Comparison of ENCODE assay signal across 8 cellular contexts in the genomic region with DNA sequence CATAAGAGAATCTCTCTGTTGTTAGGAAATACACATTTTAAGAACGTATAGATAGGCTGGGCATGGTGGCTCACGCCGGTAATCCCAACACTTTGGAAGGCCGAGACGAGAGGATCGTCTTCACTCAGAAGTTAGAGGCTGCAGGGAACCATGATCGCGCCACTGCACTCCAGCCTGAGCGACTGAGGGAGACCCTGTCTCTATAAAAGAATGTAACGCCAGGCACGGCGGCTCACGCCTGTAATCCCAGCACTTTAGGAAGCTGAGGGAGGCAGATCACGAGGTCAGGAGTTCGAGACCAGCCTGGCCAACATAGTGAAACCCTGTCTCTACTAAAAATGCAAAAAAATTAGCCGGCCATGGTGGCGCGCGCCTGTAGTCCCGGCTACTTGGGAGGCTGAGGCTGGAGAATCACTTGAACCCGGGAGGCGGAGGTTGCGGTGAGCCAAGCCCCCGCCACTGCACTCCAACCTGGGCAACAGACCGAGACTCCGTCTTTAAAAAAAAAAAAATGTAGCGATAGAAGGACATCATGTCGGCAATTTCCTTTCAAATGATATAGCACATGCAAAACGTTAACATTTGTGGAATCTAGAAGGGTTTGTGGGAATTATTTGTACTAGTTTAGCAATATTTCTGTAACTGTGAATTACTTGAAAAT. TPM values are rescaled to one million over a fixed set of nuclear protein-coding genes. Genes with fewer than 3 reads are reported as not detected.
DNase-seq lines count a peak whose midpoint lies in the region; ATAC-seq and TF ChIP-seq lines count a peak whose summit lies in the region.

No MANE protein-coding gene starts in this region.

- H3K4me1 ChIP-seq in rectal smooth muscle tissue (ENCODE audit: control insufficient read depth, insufficient read depth, low read length): peaks cover 14% of the 10 kb centered on the region

- peak overlapping the region; percentile 95 for H3K27ac Mint-ChIP-seq in T-helper 17 cell

- H3K4me3 ChIP-seq in GM12864 (ENCODE audit: low read depth, low read length): peak overlapping the region; percentile 90
- peak overlapping the region; percentile 85 for H3K4me3 ChIP-seq in fibroblast of the aortic adventitia (ENCODE audit: low read depth, low read length)
- peak overlapping the region; percentile 99 for H3K4me3 ChIP-seq in rectal smooth muscle tissue (ENCODE audit: low read length)

- H3K27me3 ChIP-seq in rectal smooth muscle tissue (ENCODE audit: control insufficient read depth, insufficient read depth, low read length): no peaks in the 10 kb centered on the region

- H3K9me3 ChIP-seq in T-helper 17 cell (ENCODE audit: control insufficient read depth, low read length, poor library complexity, severe bottlenecking): no peaks in the 10 kb centered on the region

- peak overlapping the region; percentile 56 for H3K9ac ChIP-seq in rectal smooth muscle tissue (ENCODE audit: low read length)

- ATAC-seq in T-helper 17 cell (no peak), HG02884 (IDR thresholded peaks at IDR 0.05; ENCODE audit: unreplicated experiment) (no peak)

- H3K4me3 Mint-ChIP-seq in T-helper 17 cell: peak overlapping the region; percentile 89

- H3K36me3 Mint-ChIP-seq in T-helper 17 cell (ENCODE audit: low read depth): peaks cover 2% of the 10 kb centered on the region

- TF ChIP-seq CTCF in GM12864 (IDR thresholded peaks at IDR 0.05; ENCODE audit: low read depth, low read length, missing control alignments) (no peak), fibroblast of the aortic adventitia (IDR thresholded peaks at IDR 0.05; ENCODE audit: insufficient read depth, low read length) (no peak)

- DNase-seq in GM12864 (ENCODE audit: low read depth): no peak
- DNase-seq in T-helper 17 cell: no peak
- no peak for DNase-seq in fibroblast of the aortic adventitia (ENCODE audit: low read depth)
- no peak for DNase-seq in cerebellum (ENCODE audit: low spot score)
- no peak for DNase-seq in GOT3 (lab: John Stamatoyannopoulos, UW)
- no peak for DNase-seq in D341Med (ENCODE audit: low spot score)

- H3K27ac ChIP-seq in rectal smooth muscle tissue (ENCODE audit: low read depth, low read length): peak overlapping the region; percentile 91

- peaks cover 10% of the 10 kb centered on the region for H3K36me3 ChIP-seq in rectal smooth muscle tissue (ENCODE audit: control insufficient read depth, insufficient read depth, low read length)

- no peaks in the 10 kb centered on the region for H3K27me3 Mint-ChIP-seq in T-helper 17 cell

- H3K4me1 Mint-ChIP-seq in T-helper 17 cell: peaks cover 31% of the 10 kb centered on the region

RNA-seq across cellular contexts. Expression of a gene that starts 0.7 kb away (rescaled TPM):
- 1,000 to 10,000 TPM; 2,732 to 3,433 TPM for total RNA-seq in T-helper 17 cell
- total RNA-seq in fibroblast of the aortic adventitia (ENCODE audit: low replicate concordance): 102 and 722 TPM in 2 replicates
- 111 TPM for total RNA-seq in cerebellum

RNA-seq across cellular contexts. Expression of a gene that starts 20.5 kb away (rescaled TPM):
- total RNA-seq in T-helper 17 cell (1 to 10 TPM; 5.0 to 8.4 TPM), fibroblast of the aortic adventitia (ENCODE audit: low replicate concordance) (2.7 and 7.1 TPM in 2 replicates), cerebellum (10.1 TPM)

RNA-seq across cellular contexts. Expression of a gene that starts 49.4 kb away (rescaled TPM):
- total RNA-seq in T-helper 17 cell (1 to 10 TPM in 1 of 2 donors, under 1 TPM in 1; 0.94 to 2.5 TPM), fibroblast of the aortic adventitia (ENCODE audit: low replicate concordance) (0.65 and 0.99 TPM in 2 replicates), cerebellum (12.5 TPM)
